ENCODE assay signal across 8 cellular contexts in the genomic region with DNA sequence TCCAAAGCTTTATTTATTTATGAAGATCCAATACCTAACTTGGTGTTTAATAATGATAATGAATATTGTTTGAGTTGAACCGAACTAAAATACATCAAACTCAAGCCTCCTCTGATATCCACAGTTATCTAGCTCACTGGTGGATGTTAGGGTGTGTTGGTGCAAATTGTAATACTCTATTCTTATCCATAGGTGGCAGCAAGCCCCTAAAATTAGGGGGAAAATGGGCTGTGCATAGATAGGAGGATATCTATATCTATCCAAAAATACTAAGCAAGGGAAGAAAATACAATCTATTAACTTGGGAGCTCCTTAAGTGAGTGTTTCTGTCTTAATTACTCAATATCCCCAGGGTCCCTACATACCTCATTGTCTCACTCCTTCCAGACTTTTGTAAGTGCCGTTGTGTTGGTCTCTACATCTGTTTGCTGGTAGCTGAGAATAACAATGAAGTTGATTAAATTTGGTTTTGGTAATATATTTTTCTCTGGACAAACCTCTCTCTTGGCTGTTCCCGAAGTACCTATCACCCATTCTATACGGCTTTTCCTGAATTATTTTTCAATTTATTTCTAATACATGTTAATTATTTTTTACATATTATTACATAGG. TPM values are rescaled to one million over a fixed set of nuclear protein-coding genes. Genes with fewer than 3 reads are reported as not detected.
DNase-seq lines count a peak whose midpoint lies in the region; ATAC-seq, FAIRE-seq and TF ChIP-seq lines count a peak whose summit lies in the region.

No MANE protein-coding gene starts in this region.

- ATAC-seq in HG02571 (IDR thresholded peaks at IDR 0.05; ENCODE audit: unreplicated experiment), result peak; percentile 95
- peak in 3 of 4 donors; percentile 73 to 85 (median 76) for ATAC-seq in pancreas

- no peak overlapping the region for H3K27ac ChIP-seq in AG04450 (ENCODE audit: low read depth, low read length)
- no peak overlapping the region for H3K27ac ChIP-seq in esophagus squamous epithelium
- H3K27ac ChIP-seq in pancreas, result no peak overlapping the region

- CTCF ChIA-PET in AG04450 (lab: Charles Lee), result interaction anchor here (0.6 to 4.9 kb wide), 56 partner anchors 9 to 1220 kb away, joined by 3 to 275 read pairs (median 5); a partner anchor contains a TSS

- intact Hi-C loops in esophagus squamous epithelium (cut with DNase I) (no loop called here), pancreas (cut with DNase I) (no loop called here)

- no peak for TF ChIP-seq POLR2A in esophagus squamous epithelium (IDR thresholded peaks at IDR 0.05)

- no peak for FAIRE-seq in pancreas (lab: Jason Lieb, UNC)

- H3K9me3 ChIP-seq in AG04450 (ENCODE audit: control insufficient read depth, insufficient read depth, low read length) (no peaks in the 10 kb centered on the region), esophagus squamous epithelium (no peaks in the 10 kb centered on the region), pancreas (no peaks in the 10 kb centered on the region)

- 21 to 34% methylated on average over 4 of the region's 4 CpGs for WGBS in esophagus squamous epithelium, 2 donors
- WGBS in pancreas, 2 donors, result 29 to 32% methylated on average over 4 of the region's 4 CpGs

- H3K4me3 ChIP-seq in AG04450 (ENCODE audit: low read depth, low read length) (no peak overlapping the region), esophagus squamous epithelium (no peak overlapping the region), pancreas (no peak overlapping the region)

- no peaks in the 10 kb centered on the region for H3K4me1 ChIP-seq in esophagus squamous epithelium
- no peaks in the 10 kb centered on the region for H3K4me1 ChIP-seq in pancreas

- DNase-seq in AG04450 (ENCODE audit: low read depth, low spot score) (no peak), GM13976 (ENCODE audit: low spot score) (peak; percentile 41), M059J (ENCODE audit: low read depth) (peak; percentile 59), SHP77 (lab: John Stamatoyannopoulos, UW) (peak; percentile 58 to 79), esophagus squamous epithelium (lab: John Stamatoyannopoulos, UW) (no peak), pancreas (no peak), GF-D8 (lab: John Stamatoyannopoulos, UW) (no peak)

- H3K36me3 ChIP-seq in esophagus squamous epithelium, result no peaks in the 10 kb centered on the region
- no peaks in the 10 kb centered on the region for H3K36me3 ChIP-seq in pancreas

- in situ Hi-C loops in GM13976 (cut with MboI; ENCODE audit: low sequenced_read_pairs, unreplicated experiment), result no loop called here

- POLR2A ChIA-PET in AG04450 (lab: Yijun Ruan, JAX), result interaction anchor here (0.5 kb wide), 1 partner anchor 63 kb away, joined by 3 read pairs; no protein-coding TSS in a partner anchor

- no peaks in the 10 kb centered on the region for H3K27me3 ChIP-seq in AG04450 (ENCODE audit: control insufficient read depth, insufficient read depth, low read length)
- H3K27me3 ChIP-seq in esophagus squamous epithelium, result peaks cover 0 to 3% (median 0%) of the 10 kb centered on the region in 4 donors
- H3K27me3 ChIP-seq in pancreas, result peaks cover 0 to 4% (median 0%) of the 10 kb centered on the region in 4 donors

- peak; percentile 81 for TF ChIP-seq CTCF in AG04450 (IDR thresholded peaks at IDR 0.05; ENCODE audit: low read depth, low read length)
- peak; percentile 65 for TF ChIP-seq CTCF in GM13976 (IDR thresholded peaks at IDR 0.05; ENCODE audit: borderline replicate concordance, control extremely low read depth, extremely low read depth, insufficient read depth, missing control alignments)
- peak in 4 of 6 experiments; percentile 38 to 59 (median 47) for TF ChIP-seq CTCF in esophagus squamous epithelium (IDR thresholded peaks at IDR 0.05)
- peak in 3 of 4 donors; percentile 42 to 51 (median 44) for TF ChIP-seq CTCF in pancreas (IDR thresholded peaks at IDR 0.05)

RNA-seq across cellular contexts. Expression of a gene that starts 55.0 kb away (rescaled TPM):
- polyA plus RNA-seq in AG04450 (2011; rRNA removed) (0.02 and 0.14 TPM in 2 replicates), pancreas (1 to 10 TPM; 2.5 to 7.9 TPM)
- polyA minus RNA-seq in AG04450 (2011; rRNA and poly(A)+ RNA removed), result 0.05 TPM in 1 of 2 replicates, not detected in the other
- 3.2 and 4.4 TPM in 2 replicates for total RNA-seq in M059J (2014; rRNA removed; shearing (Covaris generic))
- total RNA-seq in esophagus squamous epithelium (1 to 10 TPM in 2 of 4 donors, under 1 TPM in 2; 0.62 to 2.9 (median 1.2) TPM), pancreas (1 to 10 TPM in 3 of 6 donors, under 1 TPM in 3; 0.37 to 2.7 (median 0.78) TPM)

Comparison
In these comparisons a context has a peak if more than half of its experiments do, and no peak if none do; other contexts are left out.
1. DNase-seq: peak in GM13976 (single experiment), M059J (single experiment) and SHP77 (2 of 2); none in AG04450 (single experiment), esophagus squamous epithelium (single experiment), pancreas (0 of 6) and GF-D8 (single experiment).
2. Peak in every context shown above with its lines, with median percentiles within 50 percentile points of each other: CTCF ChIP-seq.